Comparison of ENCODE assay signal across 13 cellular contexts in the genomic region with DNA sequence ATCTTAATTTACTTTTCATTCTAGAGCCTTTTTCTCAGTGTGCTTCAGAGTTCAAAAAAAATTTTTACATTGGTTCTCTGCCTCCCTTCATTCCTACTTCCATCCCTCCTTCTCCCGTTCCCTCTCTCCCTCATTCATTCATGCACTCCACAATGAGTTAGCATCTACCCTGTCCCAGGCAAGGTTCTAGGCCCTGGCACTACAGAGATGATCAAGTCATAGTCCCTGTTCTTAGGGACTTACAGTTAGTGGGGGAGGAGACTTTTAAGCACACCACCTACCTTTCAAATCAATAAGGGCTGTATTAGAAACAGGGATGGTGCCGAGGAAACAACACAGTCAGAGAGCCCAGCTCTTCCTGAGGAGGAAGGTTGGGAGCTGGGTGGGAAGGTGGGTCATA. TPM values are rescaled to one million over a fixed set of nuclear protein-coding genes. Genes with fewer than 3 reads are reported as not detected.
DNase-seq lines count a peak whose midpoint lies in the region; ATAC-seq and TF ChIP-seq lines count a peak whose summit lies in the region.
"Had no signal": no experiment of that assay in that cellular context is flagged by ENCODE, and none has a peak within 500 bp of the region (broad histone marks: within the 10 kb centered on the region; RNA-seq: fewer than 3 reads in every experiment).

No MANE protein-coding gene starts in this region.

- H3K9me3 Mint-ChIP-seq in activated naive CD8-positive, alpha-beta T cell treated with anti-CD3 and anti-CD28 coated beads for 36 hours, result no peaks in the 10 kb centered on the region
- H3K9me3 Mint-ChIP-seq in glutamatergic neuron (ENCODE audit: unreplicated experiment), result no peaks in the 10 kb centered on the region
- H3K9me3 Mint-ChIP-seq: activated naive CD4-positive, alpha-beta T cell treated with anti-CD3 and anti-CD28 coated beads, Interleukin-2, amount 50 U/mL, for 72 hours had no signal

- H3K27me3 Mint-ChIP-seq in activated naive CD8-positive, alpha-beta T cell treated with anti-CD3 and anti-CD28 coated beads for 36 hours, result no peaks in the 10 kb centered on the region
- no peaks in the 10 kb centered on the region for H3K27me3 Mint-ChIP-seq in glutamatergic neuron (ENCODE audit: unreplicated experiment)

- peaks cover 60 to 65% of the 10 kb centered on the region in 2 experiments for H3K4me1 ChIP-seq in neutrophil (ENCODE audit: control insufficient read depth in 1 of 2, insufficient read depth in 1 of 2, low read depth in 1 of 2, low read length in 1 of 2)

- peaks cover 51% of the 10 kb centered on the region for H3K4me1 Mint-ChIP-seq in activated naive CD8-positive, alpha-beta T cell treated with anti-CD3 and anti-CD28 coated beads for 36 hours
- H3K4me1 Mint-ChIP-seq in glutamatergic neuron (ENCODE audit: low read depth, unreplicated experiment), result peaks cover 2% of the 10 kb centered on the region

- H3K4me3 ChIP-seq in GM06990 (replicated peaks; ENCODE audit: low read depth, low read length) (peak overlapping the region; percentile 47), neutrophil (ENCODE audit: low read depth in 1 of 2, low read length in 1 of 2) (peak overlapping the region; percentile 25 to 40)
- H3K4me3 ChIP-seq: suprapubic skin had no signal

- H3K27ac Mint-ChIP-seq in activated naive CD8-positive, alpha-beta T cell treated with anti-CD3 and anti-CD28 coated beads for 36 hours, result peak overlapping the region; percentile 67
- H3K27ac Mint-ChIP-seq in glutamatergic neuron (ENCODE audit: unreplicated experiment), result no peak overlapping the region

- peak overlapping the region; percentile 77 for H3K27ac ChIP-seq in neutrophil
- H3K27ac ChIP-seq: suprapubic skin had no signal

- DNase-seq in GM06990 (ENCODE audit: extremely low read depth, insufficient read length) (no peak), left lobe of liver (ENCODE audit: low spot score) (no peak), glutamatergic neuron (no peak), NCI-H510A (lab: John Stamatoyannopoulos, UW) (no peak), T1000 (lab: John Stamatoyannopoulos, UW) (no peak)
- DNase-seq in activated naive CD8-positive, alpha-beta T cell treated with anti-CD3 and anti-CD28 coated beads for 36 hours, result no peak
- DNase-seq: DMS79 treated with DMSO at 0.1 percent for 48 hours; NCI-H1417 treated with DMSO at 0.1 percent for 48 hours; NK-92 treated with Interleukin-12 subunit alpha and Interleukin-12 subunit beta, amount 100 ng/mL, for 24 hours had no signal

- H3K36me3 Mint-ChIP-seq in activated naive CD8-positive, alpha-beta T cell treated with anti-CD3 and anti-CD28 coated beads for 36 hours, result no peaks in the 10 kb centered on the region
- no peaks in the 10 kb centered on the region for H3K36me3 Mint-ChIP-seq in glutamatergic neuron (ENCODE audit: unreplicated experiment)
- H3K36me3 Mint-ChIP-seq: activated naive CD4-positive, alpha-beta T cell treated with anti-CD3 and anti-CD28 coated beads, Interleukin-2, amount 50 U/mL, for 72 hours had no signal

- H3K9me3 ChIP-seq in neutrophil, result no peaks in the 10 kb centered on the region
- H3K9me3 ChIP-seq: suprapubic skin had no signal

- H3K36me3 ChIP-seq in GM06990 (ENCODE audit: control insufficient read depth, insufficient read depth, low read length), result peaks cover 6% of the 10 kb centered on the region
- H3K36me3 ChIP-seq in neutrophil, result no peaks in the 10 kb centered on the region
- H3K36me3 ChIP-seq: suprapubic skin had no signal

- no peaks in the 10 kb centered on the region for H3K27me3 ChIP-seq in GM06990 (replicated peaks; ENCODE audit: control insufficient read depth, insufficient read depth, low read length)
- H3K27me3 ChIP-seq in neutrophil, result no peaks in the 10 kb centered on the region
- H3K27me3 ChIP-seq: suprapubic skin had no signal

- no peak for TF ChIP-seq CTCF in GM06990 (IDR thresholded peaks at IDR 0.05; ENCODE audit: insufficient read depth, low read length, poor library complexity, severe bottlenecking)
- TF ChIP-seq CTCF in neutrophil (IDR thresholded peaks at IDR 0.05), result no peak
- TF ChIP-seq CTCF in glutamatergic neuron (IDR thresholded peaks at IDR 0.05; ENCODE audit: partially characterized antibody, unreplicated experiment), result no peak

- peak overlapping the region; percentile 55 for H3K4me3 Mint-ChIP-seq in activated naive CD8-positive, alpha-beta T cell treated with anti-CD3 and anti-CD28 coated beads for 36 hours
- H3K4me3 Mint-ChIP-seq in glutamatergic neuron (ENCODE audit: unreplicated experiment), result no peak overlapping the region

- ATAC-seq in GM21528 (IDR thresholded peaks at IDR 0.05; ENCODE audit: low FRiP score, unreplicated experiment), result peak; percentile 1
- no peak for ATAC-seq in left lobe of liver

RNA-seq across cellular contexts. Expression of a gene that starts 40.3 kb away (rescaled TPM):
- total RNA-seq in activated naive CD8-positive, alpha-beta T cell treated with anti-CD3 and anti-CD28 coated beads for 36 hours, result 1 to 10 TPM; 3.5 to 3.9 TPM
- 6.3 TPM for total RNA-seq in left lobe of liver
- 0.66 TPM for total RNA-seq in glutamatergic neuron (ENCODE audit: unreplicated experiment)
